8 cellular contexts compared by ENCODE assay signal in the genomic region with DNA sequence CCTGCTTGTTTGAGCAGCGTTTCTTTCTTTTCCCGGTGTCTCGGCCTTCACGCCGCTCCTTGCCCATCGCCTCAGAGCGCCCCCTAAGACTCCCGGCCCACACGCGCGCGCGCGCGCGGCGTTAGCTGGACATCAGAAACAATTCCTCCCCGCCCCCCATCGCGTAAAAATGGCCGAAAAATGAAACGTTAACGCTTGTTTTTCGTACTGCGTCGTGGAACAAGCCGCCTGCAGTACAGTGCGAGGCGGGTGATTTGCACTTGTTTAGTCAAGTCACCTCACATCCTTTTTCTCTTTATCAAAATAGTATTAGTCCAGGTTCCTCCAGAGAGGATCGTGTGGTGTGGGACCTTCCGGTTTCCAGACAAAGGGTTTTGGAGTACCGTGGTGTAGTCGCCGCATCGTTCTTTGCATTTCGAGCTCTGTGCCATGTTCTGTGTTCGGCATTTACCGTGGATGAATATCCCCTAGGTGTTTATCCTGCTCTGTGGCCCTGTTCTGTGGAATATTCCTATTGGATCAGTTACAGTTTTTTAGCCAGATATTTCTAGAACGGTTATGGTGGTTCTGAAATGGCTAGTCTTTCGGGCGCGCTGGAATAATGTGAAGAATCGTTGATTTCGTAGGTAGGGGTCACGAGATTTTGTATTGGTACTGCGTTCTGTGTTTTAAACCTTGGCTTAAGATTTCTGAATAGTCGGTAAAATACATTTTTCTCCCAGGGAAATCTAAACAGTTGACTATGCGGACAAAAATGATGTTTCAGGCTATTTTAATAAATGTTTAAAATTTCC. TPM values are rescaled to one million over a fixed set of nuclear protein-coding genes. Genes with fewer than 3 reads are reported as not detected.
DNase-seq lines count a peak whose midpoint lies in the region; ATAC-seq and TF ChIP-seq lines count a peak whose summit lies in the region.

No MANE protein-coding gene starts in this region.

- peak overlapping the region; percentile 98 for H3K27ac ChIP-seq in C4-2B
- peak overlapping the region; percentile 99 for H3K27ac ChIP-seq in esophagus (ENCODE audit: low read depth in 2 of 2, low read length in 1 of 2)

- 1% methylated on average over 47 to 48 of the region's 48 CpGs for WGBS in esophagus, 2 donors

- H3K4me3 ChIP-seq in esophagus (ENCODE audit: low read depth in 1 of 2, low read length in 2 of 2): peak overlapping the region; percentile 89 to 93
- H3K4me3 ChIP-seq in mucosa of stomach (ENCODE audit: low read length): peak overlapping the region; percentile 39

- H3K36me3 ChIP-seq in esophagus (ENCODE audit: control insufficient read depth in 2 of 2, insufficient read depth in 2 of 2, low read length in 1 of 2) (no peaks in the 10 kb centered on the region), mucosa of stomach (ENCODE audit: control insufficient read depth, insufficient read depth, low read length) (no peaks in the 10 kb centered on the region)

- H3K27me3 ChIP-seq in esophagus (ENCODE audit: control insufficient read depth in 1 of 2, insufficient read depth in 2 of 2, low read length in 2 of 2) (no peaks in the 10 kb centered on the region), mucosa of stomach (ENCODE audit: control insufficient read depth, insufficient read depth, low read length) (no peaks in the 10 kb centered on the region)

- peaks cover 0 to 3% of the 10 kb centered on the region in 2 donors for H3K4me1 ChIP-seq in esophagus (ENCODE audit: control insufficient read depth in 2 of 2, insufficient read depth in 2 of 2, low read length in 1 of 2)
- H3K4me1 ChIP-seq in mucosa of stomach (ENCODE audit: control insufficient read depth, insufficient read depth, low read length): peaks cover 11% of the 10 kb centered on the region

- peak; percentile 66 to 71 for DNase-seq in NOMO-1 (lab: John Stamatoyannopoulos, UW; ENCODE audit: unreplicated experiment in 2 of 2)
- DNase-seq in activated T-cell treated with anti-CD3 and anti-CD28 coated beads, Interleukin-2, amount 50 U/mL, for 1 hour: peak; percentile 64
- peak; percentile 40 to 78 (median 60) for DNase-seq in stimulated activated naive CD4-positive, alpha-beta T cell (lab: John Stamatoyannopoulos, UW)

- ATAC-seq in GM19023 (IDR thresholded peaks at IDR 0.05; ENCODE audit: unreplicated experiment): peak; percentile 37
- ATAC-seq in HG03432 (IDR thresholded peaks at IDR 0.05; ENCODE audit: unreplicated experiment): peak; percentile 32

- H3K9me3 ChIP-seq in esophagus (ENCODE audit: control insufficient read depth in 2 of 2, insufficient read depth in 1 of 2, low read depth in 1 of 2, low read length in 1 of 2) (no peaks in the 10 kb centered on the region), mucosa of stomach (ENCODE audit: control insufficient read depth, low read length) (no peaks in the 10 kb centered on the region)

- peak overlapping the region; percentile 95 for H3K9ac ChIP-seq in mucosa of stomach (ENCODE audit: low read length)

- TF ChIP-seq CTCF in C4-2B (conservative IDR thresholded peaks at IDR 0.05): peak; percentile 50

RNA-seq across cellular contexts. Expression of gene MATR3, which starts 1.0 kb away (rescaled TPM):
- 10 to 100 TPM; 54.3 to 77.2 TPM for polyA plus RNA-seq in esophagus

RNA-seq across cellular contexts. Expression of gene PAIP2, which starts 47.1 kb away (rescaled TPM):
- 10 to 100 TPM; 37.4 to 53.6 TPM for polyA plus RNA-seq in esophagus

Comparison
In these comparisons a context has a peak if more than half of its experiments do, and no peak if none do; other contexts are left out.
1. Peak in every context shown above with its lines: DNase-seq, ATAC-seq, H3K4me3 ChIP-seq and H3K27ac ChIP-seq.